8 cellular contexts compared by ENCODE assay signal in genomic region chr19:52638601-52639000, GRCh38. TPM values are rescaled to one million over a fixed set of nuclear protein-coding genes. Genes with fewer than 3 reads are reported as not detected.
DNase-seq lines count a peak whose midpoint lies in the region; ATAC-seq and TF ChIP-seq lines count a peak whose summit lies in the region.

No MANE protein-coding gene starts in this region.

- no peaks in the 10 kb centered on the region for H3K4me1 ChIP-seq in NT2/D1 (ENCODE audit: insufficient read depth, insufficient read length)
- peaks cover 0 to 16% (median 11%) of the 10 kb centered on the region in 4 donors for H3K4me1 ChIP-seq in transverse colon

- H3K36me3 ChIP-seq in NT2/D1 (ENCODE audit: insufficient read depth, insufficient read length, low read length) (peaks cover 2% of the 10 kb centered on the region), transverse colon (peaks cover 0 to 8% (median 0%) of the 10 kb centered on the region in 4 donors)

- no peak for TF ChIP-seq CTCF in transverse colon (IDR thresholded peaks at IDR 0.05)

- H3K27me3 ChIP-seq in NT2/D1 (ENCODE audit: insufficient read depth, insufficient read length) (no peaks in the 10 kb centered on the region), transverse colon (no peaks in the 10 kb centered on the region)

- peak overlapping the region; percentile 76 for H3K9ac ChIP-seq in NT2/D1 (ENCODE audit: insufficient read length, low read depth)

- no peak for TF ChIP-seq EP300 in transverse colon (IDR thresholded peaks at IDR 0.05; ENCODE audit: low read depth)

- intact Hi-C loops in transverse colon (cut with DNase I; ENCODE audit: low total_unique reads), result no loop called here

- H3K4me3 ChIP-seq in NT2/D1 (ENCODE audit: insufficient read length, low read depth) (peak overlapping the region; percentile 37), transverse colon (peak overlapping the region in 3 of 4 donors; percentile 62 to 96 (median 65))

- TF ChIP-seq POLR2A in transverse colon (IDR thresholded peaks at IDR 0.05), result no peak

- H3K27me3 Mint-ChIP-seq in memory B cell, result no peaks in the 10 kb centered on the region

- 20 to 35% methylated on average over 8 to 14 of the region's 14 CpGs for WGBS in transverse colon (ENCODE audit: low coverage in 1 of 2), 2 donors

- peaks cover 17% of the 10 kb centered on the region for H3K9me3 Mint-ChIP-seq in memory B cell

- DNase-seq in CD1c-positive myeloid dendritic cell (ENCODE audit: extremely low spot score), result peak; percentile 2
- no peak for DNase-seq in NT2/D1 (ENCODE audit: low read depth, low spot score)
- DNase-seq in dermis blood vessel endothelial cell, result peak; percentile 55
- no peak for DNase-seq in memory B cell (ENCODE audit: low spot score in 2 of 2)
- peak; percentile 16 for DNase-seq in transverse colon
- no peak for DNase-seq in NCI-H345 treated with DMSO at 0.1 percent for 48 hours (lab: John Stamatoyannopoulos, UW; ENCODE audit: unreplicated experiment)

- no peak overlapping the region for H3K27ac Mint-ChIP-seq in memory B cell

- peaks cover 9% of the 10 kb centered on the region for H3K4me1 Mint-ChIP-seq in memory B cell

- peaks cover 11% of the 10 kb centered on the region for H3K36me3 Mint-ChIP-seq in memory B cell

- peak overlapping the region; percentile 93 for H3K4me3 Mint-ChIP-seq in memory B cell

- H3K27ac ChIP-seq in transverse colon, result peak overlapping the region; percentile 86 to 94 (median 88)

- ATAC-seq in GM19452 (IDR thresholded peaks at IDR 0.05; ENCODE audit: unreplicated experiment) (peak; percentile 29), memory B cell (ENCODE audit: low read depth) (peak; percentile 3), HG03342 (IDR thresholded peaks at IDR 0.05; ENCODE audit: unreplicated experiment) (no peak)

- in situ Hi-C loops in transverse colon (cut with MboI; ENCODE audit: low pct_ligation_motif_present in 1 of 4, low pct_unique_long_range_greater_than_20kb in 1 of 4, low sequenced_read_pairs in 3 of 4), result no loop called here

- no peaks in the 10 kb centered on the region for H3K9me3 ChIP-seq in NT2/D1 (ENCODE audit: insufficient read depth, low read length)
- H3K9me3 ChIP-seq in transverse colon, result no peaks in the 10 kb centered on the region

RNA-seq across cellular contexts. Expression of gene ZNF83, which starts 0.4 kb away (rescaled TPM):
- 40.9 and 72.3 TPM in 2 replicates for total RNA-seq in dermis blood vessel endothelial cell
- 10 to 100 TPM; 13.3 to 55.6 (median 26.7) TPM for total RNA-seq in transverse colon

Comparison
In these comparisons a context has a peak if more than half of its experiments do, and no peak if none do; other contexts are left out.
1. DNase-seq: peak in CD1c-positive myeloid dendritic cell (single experiment), dermis blood vessel endothelial cell (single experiment) and transverse colon (single experiment); none in NT2/D1 (single experiment), memory B cell (0 of 2) and NCI-H345 treated with DMSO at 0.1 percent for 48 hours (single experiment).